Comparison of ENCODE assay signal across 2 cellular contexts in the genomic region with DNA sequence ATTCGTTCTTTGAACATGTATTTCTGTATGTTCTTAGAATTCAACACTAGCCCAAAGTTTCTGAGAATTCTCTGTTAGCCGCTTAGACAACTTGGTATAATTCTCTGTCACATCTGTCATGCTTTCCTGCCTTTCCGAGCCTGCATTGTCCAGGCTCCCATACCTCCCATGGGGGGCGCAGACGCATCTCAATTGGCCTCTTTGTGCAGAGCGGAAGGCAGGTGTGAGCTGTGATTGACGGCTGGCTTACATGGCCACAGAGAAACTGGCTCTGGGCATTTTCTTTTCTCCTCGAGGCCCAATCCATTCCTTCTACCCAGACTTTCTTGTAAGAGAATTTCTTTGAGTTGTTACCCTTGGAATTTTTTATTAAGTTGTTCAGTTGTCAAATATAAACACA.
TF ChIP-seq lines count a peak whose summit lies in the region.

No MANE protein-coding gene starts in this region.

TF ChIP-seq in A549, 52 proteins besides CTCF, POLR2A, EP300 and RAD21 (continued from another document):
- TF ChIP-seq, protein P1, sequence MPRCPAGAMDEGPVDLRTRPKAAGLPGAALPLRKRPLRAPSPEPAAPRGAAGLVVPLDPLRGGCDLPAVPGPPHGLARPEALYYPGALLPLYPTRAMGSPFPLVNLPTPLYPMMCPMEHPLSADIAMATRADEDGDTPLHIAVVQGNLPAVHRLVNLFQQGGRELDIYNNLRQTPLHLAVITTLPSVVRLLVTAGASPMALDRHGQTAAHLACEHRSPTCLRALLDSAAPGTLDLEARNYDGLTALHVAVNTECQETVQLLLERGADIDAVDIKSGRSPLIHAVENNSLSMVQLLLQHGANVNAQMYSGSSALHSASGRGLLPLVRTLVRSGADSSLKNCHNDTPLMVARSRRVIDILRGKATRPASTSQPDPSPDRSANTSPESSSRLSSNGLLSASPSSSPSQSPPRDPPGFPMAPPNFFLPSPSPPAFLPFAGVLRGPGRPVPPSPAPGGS (IDR thresholded peaks at IDR 0.05): no peak
- TF ChIP-seq EHMT2 (IDR thresholded peaks at IDR 0.05; ENCODE audit: low read depth) (no peak), TFCP2L1 (CRISPR knock-in tag; IDR thresholded peaks at IDR 0.05) (no peak), ZC3H11A (IDR thresholded peaks at IDR 0.05) (no peak), POLR2AphosphoS2 (conservative IDR thresholded peaks at IDR 0.05; ENCODE audit: low read length) (no peak), CBX8 (IDR thresholded peaks at IDR 0.05) (no peak), HOXA7 (CRISPR knock-in tag; IDR thresholded peaks at IDR 0.05) (no peak), EHF (CRISPR knock-in tag; IDR thresholded peaks at IDR 0.05) (no peak), ELK1 (IDR thresholded peaks at IDR 0.05; ENCODE audit: low read depth, low read length) (no peak), ZNF302 (CRISPR knock-in tag; IDR thresholded peaks at IDR 0.05) (no peak), REST (IDR thresholded peaks at IDR 0.05) (no peak)
- TF ChIP-seq, protein P2, sequence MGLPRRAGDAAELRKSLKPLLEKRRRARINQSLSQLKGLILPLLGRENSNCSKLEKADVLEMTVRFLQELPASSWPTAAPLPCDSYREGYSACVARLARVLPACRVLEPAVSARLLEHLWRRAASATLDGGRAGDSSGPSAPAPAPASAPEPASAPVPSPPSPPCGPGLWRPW (IDR thresholded peaks at IDR 0.05): no peak

TF ChIP-seq in HCT116, 20 proteins besides CTCF, POLR2A, EP300 and RAD21 (continued from another document):
- TF ChIP-seq REST (IDR thresholded peaks at IDR 0.05; ENCODE audit: low read depth): no peak
- TF ChIP-seq, protein P3, sequence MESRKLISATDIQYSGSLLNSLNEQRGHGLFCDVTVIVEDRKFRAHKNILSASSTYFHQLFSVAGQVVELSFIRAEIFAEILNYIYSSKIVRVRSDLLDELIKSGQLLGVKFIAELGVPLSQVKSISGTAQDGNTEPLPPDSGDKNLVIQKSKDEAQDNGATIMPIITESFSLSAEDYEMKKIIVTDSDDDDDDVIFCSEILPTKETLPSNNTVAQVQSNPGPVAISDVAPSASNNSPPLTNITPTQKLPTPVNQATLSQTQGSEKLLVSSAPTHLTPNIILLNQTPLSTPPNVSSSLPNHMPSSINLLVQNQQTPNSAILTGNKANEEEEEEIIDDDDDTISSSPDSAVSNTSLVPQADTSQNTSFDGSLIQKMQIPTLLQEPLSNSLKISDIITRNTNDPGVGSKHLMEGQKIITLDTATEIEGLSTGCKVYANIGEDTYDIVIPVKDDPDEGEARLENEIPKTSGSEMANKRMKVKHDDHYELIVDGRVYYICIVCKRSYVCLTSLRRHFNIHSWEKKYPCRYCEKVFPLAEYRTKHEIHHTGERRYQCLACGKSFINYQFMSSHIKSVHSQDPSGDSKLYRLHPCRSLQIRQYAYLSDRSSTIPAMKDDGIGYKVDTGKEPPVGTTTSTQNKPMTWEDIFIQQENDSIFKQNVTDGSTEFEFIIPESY (IDR thresholded peaks at IDR 0.05; ENCODE audit: extremely low read depth, insufficient replicate concordance, low read length): no peak
- TF ChIP-seq SIN3A (IDR thresholded peaks at IDR 0.05; ENCODE audit: low read depth): no peak
- no peak for TF ChIP-seq POLR2AphosphoS5 (IDR thresholded peaks at IDR 0.05; ENCODE audit: low read depth, low read length)
- TF ChIP-seq FOSL1 (IDR thresholded peaks at IDR 0.05; ENCODE audit: low read depth): no peak
- no peak for TF ChIP-seq CEBPB (IDR thresholded peaks at IDR 0.05; ENCODE audit: low read depth)
- no peak for TF ChIP-seq JUND (IDR thresholded peaks at IDR 0.05)
- no peak for TF ChIP-seq SP1 (IDR thresholded peaks at IDR 0.05; ENCODE audit: low read depth)
- TF ChIP-seq SRF (IDR thresholded peaks at IDR 0.05; ENCODE audit: low read depth): no peak
- no peak for TF ChIP-seq TCF7L2 (IDR thresholded peaks at IDR 0.05; ENCODE audit: borderline replicate concordance, extremely low read depth, insufficient read depth, insufficient read length)
